Comparison of ENCODE assay signal across 13 cellular contexts in the genomic region with DNA sequence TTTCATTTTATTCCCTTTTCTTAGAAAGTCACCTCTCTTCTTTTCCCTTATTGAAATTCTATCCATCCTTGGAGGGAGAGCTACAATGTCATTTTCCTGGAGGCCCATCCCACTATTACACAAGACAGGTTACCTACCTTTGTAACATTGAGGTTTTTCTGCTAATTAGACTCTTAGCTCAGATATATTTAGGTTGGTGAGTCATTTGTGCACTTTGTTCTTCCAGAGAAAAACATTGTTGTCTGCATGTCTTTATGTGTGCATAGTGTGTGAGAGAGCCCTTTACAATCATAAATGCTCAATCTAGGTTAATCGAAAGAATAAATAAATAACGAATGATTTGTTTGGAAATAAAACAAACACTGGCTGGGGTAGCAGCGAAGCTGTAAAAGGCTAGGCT.
DNase-seq lines count a peak whose midpoint lies in the region; ATAC-seq, FAIRE-seq and TF ChIP-seq lines count a peak whose summit lies in the region.
"Had no signal": no experiment of that assay in that cellular context is flagged by ENCODE, and none has a peak within 500 bp of the region (broad histone marks: within the 10 kb centered on the region; RNA-seq: fewer than 3 reads in every experiment).

No MANE protein-coding gene starts in this region.

- H3K9ac ChIP-seq in HepG2 (ENCODE audit: insufficient read depth, low read depth, low read length) (no peak overlapping the region), GM23248 (no peak overlapping the region)
- H3K9ac ChIP-seq: BLaER1 treated with 17β-estradiol and CSF1 and Interleukin-3, amounts not matched to agents 10 nM and 100 nM had no signal

- FAIRE-seq in HepG2 (lab: Jason Lieb, UNC) = no peak

- H3K4me2 ChIP-seq in HepG2 (ENCODE audit: low read depth, low read length) (no peak overlapping the region), GM23248 (ENCODE audit: unreplicated experiment) (no peak overlapping the region)
- H3K4me2 ChIP-seq: BLaER1 treated with 17β-estradiol and CSF1 and Interleukin-3, amounts not matched to agents 10 nM and 100 nM had no signal

- TF ChIP-seq RAD21 in HepG2 (CRISPR knock-in tag; IDR thresholded peaks at IDR 0.05) = no peak

- no peaks in the 10 kb centered on the region for H3F3A ChIP-seq in GM23248 (ENCODE audit: insufficient read depth)

- WGBS in HepG2 (ENCODE audit: low lambda C conversion rate) = under 1% methylated on average over 3 of the region's 3 CpGs
- WGBS in GM23248 (ENCODE audit: low coverage in 1 of 2, low lambda C conversion rate in 2 of 2, missing lambda C conversion rate in 2 of 2), 2 experiments = 84 to 87% methylated on average over 3 of the region's 3 CpGs

- H3K4me3 ChIP-seq in HepG2 (replicated peaks in 1 of 3; ENCODE audit: insufficient read depth in 1 of 3, low read depth in 2 of 3, low read length in 3 of 3) = no peak overlapping the region
- no peak overlapping the region for H3K4me3 ChIP-seq in GM23248
- H3K4me3 ChIP-seq: BLaER1 treated with 17β-estradiol and CSF1 and Interleukin-3, amounts not matched to agents 10 nM and 100 nM; psoas muscle had no signal

- H3K79me2 ChIP-seq in HepG2 (ENCODE audit: insufficient read depth, low read length) = no peaks in the 10 kb centered on the region
- H3K79me2 ChIP-seq in GM23248 (ENCODE audit: insufficient read depth) = no peaks in the 10 kb centered on the region

- peak; percentile 79 for ATAC-seq in HepG2

- no TSS peak for BruUV-seq in HepG2 (replicated peaks; lab: Mats Ljungman, UMichigan)

- H3K36me3 Mint-ChIP-seq in activated CD4-positive, alpha-beta memory T cell treated with anti-CD3 and anti-CD28 coated beads for 36 hours = peaks cover 1% of the 10 kb centered on the region

- no peaks in the 10 kb centered on the region for H3K4me1 Mint-ChIP-seq in activated CD4-positive, alpha-beta memory T cell treated with anti-CD3 and anti-CD28 coated beads for 36 hours (ENCODE audit: low read depth)

- peaks cover 10% of the 10 kb centered on the region for H3K9me3 Mint-ChIP-seq in activated CD4-positive, alpha-beta memory T cell treated with anti-CD3 and anti-CD28 coated beads for 36 hours

- TF ChIP-seq POLR2A in HepG2 (IDR thresholded peaks at IDR 0.05; ENCODE audit: insufficient read depth in 1 of 2, low read depth in 2 of 2, low read length in 2 of 2) = no peak

- 0 out of 2 replicates have a peak, but pooled peaks cover 7% of the 10 kb centered on the region for H3K9me3 ChIP-seq in HepG2 (ENCODE audit: low read length)
- no peaks in the 10 kb centered on the region for H3K9me3 ChIP-seq in GM23248 (ENCODE audit: low read depth)

- no peak for TF ChIP-seq EP300 in HepG2 (IDR thresholded peaks at IDR 0.05; ENCODE audit: low read depth in 2 of 2, low read length in 2 of 2)
- no peak for TF ChIP-seq EP300 in HepG2 (CRISPR knock-in tag; IDR thresholded peaks at IDR 0.05; ENCODE audit: borderline replicate concordance)

- no peak overlapping the region for H3K4me3 Mint-ChIP-seq in activated CD4-positive, alpha-beta memory T cell treated with anti-CD3 and anti-CD28 coated beads for 36 hours

- H3K27ac ChIP-seq in HepG2 (ENCODE audit: extremely low read length, insufficient read depth, low read length) (no peak overlapping the region), GM23248 (no peak overlapping the region)
- H3K27ac ChIP-seq: BLaER1 treated with 17β-estradiol and CSF1 and Interleukin-3, amounts not matched to agents 10 nM and 100 nM; psoas muscle had no signal

- DNase-seq in DMS53 treated with DMSO at 0.1 percent for 48 hours (lab: John Stamatoyannopoulos, UW; ENCODE audit: unreplicated experiment) = peak; percentile 76
- DNase-seq in NCI-H1417 treated with DMSO at 0.1 percent for 48 hours (lab: John Stamatoyannopoulos, UW) = peak; percentile 38
- DNase-seq in SW480 (ENCODE audit: low spot score) = peak; percentile 85
- DNase-seq in HepG2 (ENCODE audit: low spot score) = peak; percentile 49
- no peak for DNase-seq in activated CD4-positive, alpha-beta memory T cell treated with anti-CD3 and anti-CD28 coated beads for 36 hours
- no peak for DNase-seq in T1000 (lab: John Stamatoyannopoulos, UW)
- DNase-seq in GM23248 = no peak
- DNase-seq in OCI-M1 (lab: John Stamatoyannopoulos, UW) = no peak
- DNase-seq: aorta; psoas muscle; stimulated activated CD4-positive, alpha-beta T cell treated with anti-CD3 and anti-CD28 coated beads, Interleukin-2, amount 100 ng/mL, for 24 hours; stimulated activated naive CD4-positive, alpha-beta T cell treated with Interleukin-2 at 50 U/mL for 16 hours had no signal

- peaks cover 2% of the 10 kb centered on the region for H3K27me3 Mint-ChIP-seq in activated CD4-positive, alpha-beta memory T cell treated with anti-CD3 and anti-CD28 coated beads for 36 hours

- POLR2A ChIA-PET in HepG2 (lab: Yijun Ruan, JAX) = no interaction called here
- POLR2A ChIA-PET in activated CD4-positive, alpha-beta memory T cell treated with anti-CD3 and anti-CD28 coated beads for 36 hours (lab: Charles Lee) = no interaction called here

- H3K4me1 ChIP-seq in HepG2 (ENCODE audit: insufficient read depth, low read length) (peaks cover 11% of the 10 kb centered on the region), GM23248 (ENCODE audit: insufficient read depth) (no peaks in the 10 kb centered on the region)
- H3K4me1 ChIP-seq: BLaER1 treated with 17β-estradiol and CSF1 and Interleukin-3, amounts not matched to agents 10 nM and 100 nM had no signal

- no peak for TF ChIP-seq CTCF in HepG2 (CRISPR knock-in tag; IDR thresholded peaks at IDR 0.05)

- no peak overlapping the region for H2AFZ ChIP-seq in HepG2 (ENCODE audit: low read length)
- no peak overlapping the region for H2AFZ ChIP-seq in GM23248

- no peak overlapping the region for H3K27ac Mint-ChIP-seq in activated CD4-positive, alpha-beta memory T cell treated with anti-CD3 and anti-CD28 coated beads for 36 hours

- no peaks in the 10 kb centered on the region for H3K27me3 ChIP-seq in HepG2 (ENCODE audit: control insufficient read depth in 1 of 2, insufficient read depth in 2 of 2, low read length in 2 of 2)
- H3K27me3 ChIP-seq in GM23248 (replicated peaks; ENCODE audit: insufficient read depth) = no peaks in the 10 kb centered on the region
- H3K27me3 ChIP-seq: BLaER1 treated with 17β-estradiol and CSF1 and Interleukin-3, amounts not matched to agents 10 nM and 100 nM had no signal

- intact Hi-C loops in HepG2 (cut with micrococcal nuclease; ENCODE audit: unreplicated experiment) = no loop called here
- intact Hi-C loops in activated CD4-positive, alpha-beta memory T cell treated with anti-CD3 and anti-CD28 coated beads for 36 hours (cut with micrococcal nuclease) = loop anchor here (5.0 kb wide), 1 partner anchor 327 kb away; no protein-coding TSS in a partner anchor

- H4K20me1 ChIP-seq in HepG2 (ENCODE audit: insufficient read depth, low read length) = no peaks in the 10 kb centered on the region
- H4K20me1 ChIP-seq in GM23248 (ENCODE audit: insufficient read depth) = no peaks in the 10 kb centered on the region
- H4K20me1 ChIP-seq: BLaER1 treated with 17β-estradiol and CSF1 and Interleukin-3, amounts not matched to agents 10 nM and 100 nM had no signal

- CTCF ChIA-PET in HepG2 (lab: Yijun Ruan, JAX; ENCODE audit: low intra/inter-chr PET ratio, low total read pairs) = no interaction called here
- CTCF ChIA-PET in activated CD4-positive, alpha-beta memory T cell treated with anti-CD3 and anti-CD28 coated beads for 36 hours (lab: Charles Lee) = interaction anchor here (1.0 kb wide), 1 partner anchor 192 kb away, joined by 4 read pairs; a partner anchor contains a TSS

- H3K36me3 ChIP-seq in HepG2 (replicated peaks in 1 of 2; ENCODE audit: control insufficient read depth in 1 of 2, insufficient read depth in 2 of 2, low read length in 2 of 2) (no peaks in the 10 kb centered on the region), GM23248 (ENCODE audit: low read depth) (no peaks in the 10 kb centered on the region)
- H3K36me3 ChIP-seq: BLaER1 treated with 17β-estradiol and CSF1 and Interleukin-3, amounts not matched to agents 10 nM and 100 nM had no signal

- no peaks in the 10 kb centered on the region for H3K9me2 ChIP-seq in GM23248 (ENCODE audit: insufficient read depth)

- in situ Hi-C loops in HepG2 (cut with HindIII; ENCODE audit: extremely low pct_ligation_motif_present, low pct_unique_long_range_greater_than_20kb) (no loop called here), GM23248 (cut with MboI) (no loop called here)

TF ChIP-seq in HepG2, 621 proteins besides CTCF, POLR2A, EP300 and RAD21 (continues in another document):
- TF ChIP-seq MIXL1 (CRISPR knock-in tag; IDR thresholded peaks at IDR 0.05) = 0 out of 2 replicates have a peak, but pooled peaks have one; percentile 30
- TF ChIP-seq, protein P1, sequence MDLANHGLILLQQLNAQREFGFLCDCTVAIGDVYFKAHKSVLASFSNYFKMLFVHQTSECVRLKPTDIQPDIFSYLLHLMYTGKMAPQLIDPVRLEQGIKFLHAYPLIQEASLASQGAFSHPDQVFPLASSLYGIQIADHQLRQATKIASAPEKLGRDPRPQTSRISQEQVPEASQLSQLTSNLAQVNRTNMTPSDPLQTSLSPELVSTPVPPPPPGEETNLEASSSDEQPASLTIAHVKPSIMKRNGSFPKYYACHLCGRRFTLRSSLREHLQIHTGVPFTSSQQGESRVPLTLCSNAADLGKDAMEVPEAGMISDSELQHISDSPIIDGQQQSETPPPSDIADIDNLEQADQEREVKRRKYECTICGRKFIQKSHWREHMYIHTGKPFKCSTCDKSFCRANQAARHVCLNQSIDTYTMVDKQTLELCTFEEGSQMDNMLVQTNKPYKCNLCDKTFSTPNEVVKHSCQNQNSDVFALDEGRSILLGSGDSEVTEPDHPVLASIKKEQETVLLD (CRISPR knock-in tag; IDR thresholded peaks at IDR 0.05; ENCODE audit: low read depth) = no peak
- TF ChIP-seq, protein P2, sequence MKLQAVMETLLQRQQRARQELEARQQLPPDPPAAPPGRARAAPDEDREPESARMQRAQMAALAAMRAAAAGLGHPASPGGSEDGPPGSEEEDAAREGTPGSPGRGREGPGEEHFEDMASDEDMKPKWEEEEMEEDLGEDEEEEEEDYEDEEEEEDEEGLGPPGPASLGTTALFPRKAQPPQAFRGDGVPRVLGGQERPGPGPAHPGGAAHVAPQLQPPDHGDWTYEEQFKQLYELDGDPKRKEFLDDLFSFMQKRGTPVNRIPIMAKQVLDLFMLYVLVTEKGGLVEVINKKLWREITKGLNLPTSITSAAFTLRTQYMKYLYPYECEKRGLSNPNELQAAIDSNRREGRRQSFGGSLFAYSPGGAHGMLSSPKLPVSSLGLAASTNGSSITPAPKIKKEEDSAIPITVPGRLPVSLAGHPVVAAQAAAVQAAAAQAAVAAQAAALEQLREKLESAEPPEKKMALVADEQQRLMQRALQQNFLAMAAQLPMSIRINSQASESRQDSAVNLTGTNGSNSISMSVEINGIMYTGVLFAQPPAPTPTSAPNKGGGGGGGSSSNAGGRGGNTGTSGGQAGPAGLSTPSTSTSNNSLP (IDR thresholded peaks at IDR 0.05; ENCODE audit: low read depth, low read length) = peak; percentile 55
- TF ChIP-seq FOSL1 (CRISPR knock-in tag; IDR thresholded peaks at IDR 0.05; ENCODE audit: borderline replicate concordance) = 0 out of 2 replicates have a peak, but pooled peaks have one; percentile 45
- peak; percentile 60; the same call in 1 of the 2 replicates for TF ChIP-seq MEF2D (CRISPR knock-in tag; IDR thresholded peaks at IDR 0.05)
- no peak for TF ChIP-seq FOXP1 (IDR thresholded peaks at IDR 0.05)
- TF ChIP-seq FOXP1 (CRISPR knock-in tag; IDR thresholded peaks at IDR 0.05) = peak; percentile 29; the same call in 1 of the 2 replicates

Comparison
In these comparisons a context has a peak if more than half of its experiments do, and no peak if none do; other contexts are left out.
1. DNase-seq: peak in DMS53 treated with DMSO at 0.1 percent for 48 hours (single experiment), NCI-H1417 treated with DMSO at 0.1 percent for 48 hours (single experiment), SW480 (single experiment) and HepG2 (single experiment); none in activated CD4-positive, alpha-beta memory T cell treated with anti-CD3 and anti-CD28 coated beads for 36 hours (single experiment), T1000 (single experiment), GM23248 (single experiment) and OCI-M1 (single experiment).